In the genomic region with DNA sequence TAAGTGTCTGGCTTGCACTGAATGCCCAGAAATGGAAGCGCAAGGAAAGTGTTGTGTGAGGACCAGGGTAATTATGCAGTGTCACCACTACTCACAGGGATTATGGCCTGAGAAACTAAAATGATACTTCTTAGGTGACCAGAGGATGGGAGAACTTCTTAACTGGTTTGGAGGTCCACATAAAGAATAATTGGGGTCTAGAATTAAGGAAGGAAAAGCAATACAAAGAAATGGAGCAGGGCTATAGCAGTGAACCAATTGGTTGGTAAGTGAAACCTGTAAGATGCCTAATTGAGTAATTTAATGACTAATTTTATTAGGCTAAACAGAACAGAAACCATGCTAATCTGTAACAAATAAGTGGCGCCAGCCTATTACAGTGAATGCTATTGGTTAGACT, we compare ENCODE assay signal across 22 cellular contexts. TPM values are rescaled to one million over a fixed set of nuclear protein-coding genes. Genes with fewer than 3 reads are reported as not detected.
DNase-seq lines count a peak whose midpoint lies in the region; ATAC-seq and TF ChIP-seq lines count a peak whose summit lies in the region.
"Had no signal": no experiment of that assay in that cellular context is flagged by ENCODE, and none has a peak within 500 bp of the region (broad histone marks: within the 10 kb centered on the region; RNA-seq: fewer than 3 reads in every experiment).

No MANE protein-coding gene starts in this region.

- H3K4me3 Mint-ChIP-seq in HFFc6 = no peak overlapping the region
- no peak overlapping the region for H3K4me3 Mint-ChIP-seq in effector memory CD8-positive, alpha-beta T cell
- H3K4me3 Mint-ChIP-seq: activated CD4-positive, alpha-beta memory T cell treated with anti-CD3 and anti-CD28 coated beads, Interleukin-2, amount 10 ng/mL, durations not matched to agents 7 days and 5 days; activated naive CD4-positive, alpha-beta T cell treated with anti-CD3 and anti-CD28 coated beads for 36 hours; activated T-cell treated with anti-CD3 and anti-CD28 coated beads, Interleukin-2, amount 50 U/mL, for 24 hours had no signal

- peak overlapping the region; percentile 71 for H3K27ac Mint-ChIP-seq in HFFc6
- H3K27ac Mint-ChIP-seq in effector memory CD8-positive, alpha-beta T cell = peak overlapping the region; percentile 23 to 70
- H3K27ac Mint-ChIP-seq: activated CD4-positive, alpha-beta memory T cell treated with anti-CD3 and anti-CD28 coated beads, Interleukin-2, amount 10 ng/mL, durations not matched to agents 7 days and 5 days; activated naive CD4-positive, alpha-beta T cell treated with anti-CD3 and anti-CD28 coated beads for 36 hours; activated T-cell treated with anti-CD3 and anti-CD28 coated beads, Interleukin-2, amount 50 U/mL, for 24 hours had no signal

- peaks cover 44% of the 10 kb centered on the region for H3K4me1 Mint-ChIP-seq in HFFc6 (ENCODE audit: low read depth)
- peaks cover 9 to 30% of the 10 kb centered on the region in 2 donors for H3K4me1 Mint-ChIP-seq in effector memory CD8-positive, alpha-beta T cell (ENCODE audit: low read depth in 2 of 2)

- no peak overlapping the region for H3K4me3 ChIP-seq in heart left ventricle
- H3K4me3 ChIP-seq in smooth muscle cell = no peak overlapping the region
- no peak overlapping the region for H3K4me3 ChIP-seq in foreskin fibroblast (ENCODE audit: low read depth in 1 of 2, low read length in 2 of 2)
- H3K4me3 ChIP-seq: left lung, suprapubic skin had no signal

- intact Hi-C loops in heart left ventricle (cut with DNase I) = no loop called here
- intact Hi-C loops in Right ventricle myocardium inferior (cut with DNase I) = no loop called here

- peak overlapping the region in 7 of 12 donors; percentile 21 to 37 (median 31) for H3K27ac ChIP-seq in heart left ventricle
- H3K27ac ChIP-seq in smooth muscle cell (ENCODE audit: low read depth) = peak overlapping the region; percentile 1
- no peak overlapping the region for H3K27ac ChIP-seq in foreskin keratinocyte
- H3K27ac ChIP-seq: KMS-11, left lung, suprapubic skin had no signal

- TF ChIP-seq POLR2A in heart left ventricle (IDR thresholded peaks at IDR 0.05) = no peak

- ATAC-seq in heart left ventricle = peak in 2 of 4 donors; percentile 12 to 42
- ATAC-seq in Right ventricle myocardium inferior = no peak
- ATAC-seq in effector memory CD8-positive, alpha-beta T cell (replicated peaks) = no peak
- no peak for ATAC-seq in GM18861 (IDR thresholded peaks at IDR 0.05; ENCODE audit: unreplicated experiment)
- ATAC-seq in foreskin keratinocyte = no peak
- ATAC-seq: left lung had no signal

- H3K27me3 ChIP-seq in heart left ventricle (no peaks in the 10 kb centered on the region), smooth muscle cell (ENCODE audit: low read depth) (no peaks in the 10 kb centered on the region), foreskin keratinocyte (no peaks in the 10 kb centered on the region)
- H3K27me3 ChIP-seq: left lung, suprapubic skin had no signal

- peaks cover 8% of the 10 kb centered on the region for H3F3A ChIP-seq in smooth muscle cell (ENCODE audit: low read depth)

- DNase-seq in heart left ventricle = no peak
- DNase-seq in Right ventricle myocardium inferior (ENCODE audit: missing footprints) = no peak
- no peak for DNase-seq in HFFc6
- DNase-seq in effector memory CD8-positive, alpha-beta T cell = no peak
- DNase-seq in smooth muscle cell (lab: John Stamatoyannopoulos, UW; ENCODE audit: unreplicated experiment) = no peak
- no peak for DNase-seq in foreskin keratinocyte
- DNase-seq in foreskin fibroblast = no peak
- DNase-seq: ACHN; activated CD4-positive, alpha-beta memory T cell treated with anti-CD3 and anti-CD28 coated beads, Interleukin-2, amount 10 ng/mL, durations not matched to agents 7 days and 5 days; activated naive CD4-positive, alpha-beta T cell treated with anti-CD3 and anti-CD28 coated beads for 36 hours; activated T-cell treated with anti-CD3 and anti-CD28 coated beads, Interleukin-2, amount 50 U/mL, for 24 hours; aorta; cerebellar nuclear complex; left lung; NCI-H187; NCI-H526; stimulated activated CD4-positive, alpha-beta T cell treated with anti-CD3 and anti-CD28 coated beads, Interleukin-12 subunit alpha, Interleukin-12 subunit beta, amount 100 ng/mL, for 4 hours; stimulated activated CD8-positive, alpha-beta memory T cell treated with anti-CD3 and anti-CD28 coated beads, Interleukin-4, amount 100 ng/mL, for 48 hours; T1000 had no signal

- H3K4me2 ChIP-seq in smooth muscle cell = no peak overlapping the region
- H3K4me2 ChIP-seq: KMS-11 had no signal

- no peaks in the 10 kb centered on the region for H3K9me3 ChIP-seq in heart left ventricle
- no peaks in the 10 kb centered on the region for H3K9me3 ChIP-seq in smooth muscle cell (replicated peaks; ENCODE audit: low read depth)
- H3K9me3 ChIP-seq: left lung, suprapubic skin had no signal

- H3K27me3 Mint-ChIP-seq in HFFc6 (ENCODE audit: insufficient read depth) = no peaks in the 10 kb centered on the region; the same call in 1 of the 2 replicates
- no peaks in the 10 kb centered on the region for H3K27me3 Mint-ChIP-seq in effector memory CD8-positive, alpha-beta T cell
- H3K27me3 Mint-ChIP-seq: activated CD4-positive, alpha-beta memory T cell treated with anti-CD3 and anti-CD28 coated beads, Interleukin-2, amount 10 ng/mL, durations not matched to agents 7 days and 5 days; activated T-cell treated with anti-CD3 and anti-CD28 coated beads, Interleukin-2, amount 50 U/mL, for 24 hours had no signal

- H2AFZ ChIP-seq in smooth muscle cell (ENCODE audit: low read depth) = no peak overlapping the region

- 70 to 90% (median 88%) methylated on average over 2 of the region's 2 CpGs for WGBS in heart left ventricle, 4 donors
- WGBS in smooth muscle cell (ENCODE audit: low lambda C conversion rate) = 89% methylated on average over 2 of the region's 2 CpGs

- H3K79me2 ChIP-seq in smooth muscle cell (ENCODE audit: low read depth) = peaks cover 40% of the 10 kb centered on the region

- H3K36me3 Mint-ChIP-seq in HFFc6 (ENCODE audit: low read depth) = peaks cover 32% of the 10 kb centered on the region
- H3K36me3 Mint-ChIP-seq in effector memory CD8-positive, alpha-beta T cell (ENCODE audit: insufficient read depth) = peaks cover 5% of the 10 kb centered on the region

- H3K9me3 Mint-ChIP-seq in HFFc6 = no peaks in the 10 kb centered on the region; the same call in 1 of the 2 replicates
- no peaks in the 10 kb centered on the region for H3K9me3 Mint-ChIP-seq in effector memory CD8-positive, alpha-beta T cell
- H3K9me3 Mint-ChIP-seq: activated CD4-positive, alpha-beta memory T cell treated with anti-CD3 and anti-CD28 coated beads, Interleukin-2, amount 10 ng/mL, durations not matched to agents 7 days and 5 days; activated naive CD4-positive, alpha-beta T cell treated with anti-CD3 and anti-CD28 coated beads for 36 hours; activated T-cell treated with anti-CD3 and anti-CD28 coated beads, Interleukin-2, amount 50 U/mL, for 24 hours had no signal

- no peaks in the 10 kb centered on the region for H4K20me1 ChIP-seq in smooth muscle cell (ENCODE audit: low read depth)

- TF ChIP-seq CTCF in heart left ventricle (IDR thresholded peaks at IDR 0.05) (no peak), HFFc6 (IDR thresholded peaks at IDR 0.05) (no peak), smooth muscle cell (IDR thresholded peaks at IDR 0.05; ENCODE audit: borderline replicate concordance, insufficient read depth, poor library complexity, severe bottlenecking) (no peak), foreskin keratinocyte (conservative IDR thresholded peaks at IDR 0.05) (no peak), foreskin fibroblast (IDR thresholded peaks at IDR 0.05; ENCODE audit: low read depth, low read length) (no peak)

- no peak overlapping the region for H3K9ac ChIP-seq in smooth muscle cell (ENCODE audit: low read depth)
- H3K9ac ChIP-seq: KMS-11 had no signal

- peaks cover 0 to 11% (median 4%) of the 10 kb centered on the region in 9 donors for H3K36me3 ChIP-seq in heart left ventricle
- no peaks in the 10 kb centered on the region for H3K36me3 ChIP-seq in smooth muscle cell (ENCODE audit: low read depth)
- H3K36me3 ChIP-seq: left lung, suprapubic skin had no signal

- peaks cover 0 to 66% (median 46%) of the 10 kb centered on the region in 12 donors for H3K4me1 ChIP-seq in heart left ventricle
- peaks cover 43% of the 10 kb centered on the region for H3K4me1 ChIP-seq in smooth muscle cell (ENCODE audit: low read depth)
- H3K4me1 ChIP-seq in foreskin keratinocyte = peaks cover 11% of the 10 kb centered on the region

RNA-seq across cellular contexts. Expression of gene TSPYL4, which starts 5.3 kb away (rescaled TPM):
- 10 to 100 TPM; 26.0 to 34.1 (median 30.5) TPM for total RNA-seq in heart left ventricle
- polyA plus RNA-seq in heart left ventricle = 10 to 100 TPM in 1 of 2 donors, 1 to 10 TPM in 1; 8.0 to 52.8 TPM
- 27.4 TPM for total RNA-seq in Right ventricle myocardium inferior
- 10 to 100 TPM; 40.8 to 52.5 (median 45.9) TPM for total RNA-seq in HFFc6 (2021; fragmentation: NEBNext Ultra II Directional; extraction: Animal tissue kit (Norgen Biotek cat#: 25700))
- total RNA-seq in smooth muscle cell = 25.3 and 29.5 TPM in 2 replicates
- 14.7 and 15.1 TPM in 2 replicates for polyA plus RNA-seq in smooth muscle cell
- 4.9 and 6.7 TPM in 2 replicates for total RNA-seq in foreskin keratinocyte
- polyA plus RNA-seq in foreskin keratinocyte = 2.5 and 2.9 TPM in 2 replicates

RNA-seq across cellular contexts. Expression of gene TSPYL1, which starts 31.2 kb away (rescaled TPM):
- total RNA-seq in heart left ventricle = 100 to 1,000 TPM in 5 of 9 donors, 10 to 100 TPM in 4; 81.5 to 150 (median 103) TPM
- 10 to 100 TPM; 24.8 to 68.5 TPM for polyA plus RNA-seq in heart left ventricle
- total RNA-seq in Right ventricle myocardium inferior = 80.6 TPM
- total RNA-seq in HFFc6 (2021; fragmentation: NEBNext Ultra II Directional; extraction: Animal tissue kit (Norgen Biotek cat#: 25700)) = 100 to 1,000 TPM; 106 to 132 (median 114) TPM
- 45.0 and 51.4 TPM in 2 replicates for total RNA-seq in smooth muscle cell
- polyA plus RNA-seq in smooth muscle cell = 17.2 and 17.9 TPM in 2 replicates
- total RNA-seq in foreskin keratinocyte = 68.2 and 72.5 TPM in 2 replicates
- 30.1 and 32.2 TPM in 2 replicates for polyA plus RNA-seq in foreskin keratinocyte
